26 cellular contexts compared by ENCODE assay signal in the genomic region with DNA sequence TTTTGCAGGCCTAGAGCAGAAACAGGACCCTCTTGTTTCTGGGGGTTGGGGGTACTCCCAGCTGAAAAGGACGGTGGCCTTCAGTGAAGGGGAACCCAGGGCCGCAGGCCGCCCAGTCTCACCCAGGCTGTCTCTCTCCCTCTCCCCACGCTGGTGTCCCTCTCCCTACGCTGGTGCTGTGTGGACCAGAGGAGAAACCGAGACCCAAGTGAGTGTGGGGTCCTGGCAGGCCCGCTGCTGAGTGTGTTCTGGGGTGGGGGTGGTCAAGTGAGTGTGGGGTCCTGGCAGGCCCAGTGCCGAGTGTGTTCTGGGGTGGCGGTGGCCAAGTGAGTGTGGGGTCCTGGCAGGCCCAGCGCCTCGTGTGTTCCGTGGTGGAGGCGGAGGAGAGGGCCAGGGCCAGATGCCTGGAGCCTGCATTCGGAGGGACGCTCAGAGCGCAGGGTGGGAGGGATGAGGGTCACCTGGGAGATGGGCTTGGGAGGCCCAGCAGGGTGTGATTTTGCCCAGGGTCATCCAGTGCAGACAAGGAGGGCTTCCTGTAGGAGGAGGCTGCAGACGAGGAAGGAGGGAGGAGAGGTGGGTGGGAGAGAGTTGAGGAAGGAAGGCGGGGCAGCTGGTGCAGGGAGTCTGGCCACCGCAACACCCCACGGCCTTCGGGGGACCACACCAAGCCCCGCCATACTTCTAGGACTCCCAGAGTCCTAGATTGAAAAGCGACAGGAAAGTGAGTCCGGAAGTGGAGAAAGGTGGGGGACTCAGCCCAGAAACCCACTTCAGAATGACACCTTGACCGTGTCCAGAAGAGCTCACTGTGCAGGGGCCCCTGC. TPM values are rescaled to one million over a fixed set of nuclear protein-coding genes. Genes with fewer than 3 reads are reported as not detected.
DNase-seq lines count a peak whose midpoint lies in the region; ATAC-seq and TF ChIP-seq lines count a peak whose summit lies in the region.
"Had no signal": no experiment of that assay in that cellular context is flagged by ENCODE, and none has a peak within 500 bp of the region (broad histone marks: within the 10 kb centered on the region; RNA-seq: fewer than 3 reads in every experiment).

No MANE protein-coding gene starts in this region.

- TF ChIP-seq CTCF in heart left ventricle (IDR thresholded peaks at IDR 0.05): no peak
- no peak for TF ChIP-seq CTCF in upper lobe of right lung (IDR thresholded peaks at IDR 0.05)

- peak; percentile 11 for DNase-seq in Right ventricle myocardium inferior (ENCODE audit: missing footprints)
- DNase-seq in left cardiac atrium: no peak
- DNase-seq in heart left ventricle: peak in 1 of 5 donors; percentile 25
- DNase-seq in myocyte (ENCODE audit: low read depth): peak; percentile 0
- peak; percentile 58 for DNase-seq in upper lobe of right lung
- DNase-seq in activated effector memory CD4-positive, alpha-beta T cell treated with anti-CD3 and anti-CD28 coated beads, Interleukin-2, amount 50 U/mL, for 16 hours: no peak
- no peak for DNase-seq in germinal center (ENCODE audit: low spot score)
- DNase-seq: activated CD4-positive, alpha-beta T cell treated with anti-CD3 and anti-CD28 coated beads, Interleukin-2, amount 10 ng/mL, durations not matched to agents 24 days and 14 days; activated naive CD8-positive, alpha-beta T cell treated with anti-CD3 and anti-CD28 coated beads, Interleukin-2, amount 50 U/mL, for 24 hours; EL; immature natural killer cell; NCI-H1417 treated with DMSO at 0.1 percent for 48 hours; PC-9; SJCRH30; stimulated activated CD4-positive, alpha-beta T cell treated with anti-CD3 and anti-CD28 coated beads, Interleukin-15, amount 100 ng/mL, for 24 hours had no signal

- H3K4me1 ChIP-seq in heart left ventricle (peaks cover 0 to 55% (median 23%) of the 10 kb centered on the region in 12 donors), upper lobe of right lung (no peaks in the 10 kb centered on the region)
- H3K4me1 ChIP-seq: upper lobe of left lung had no signal

- intact Hi-C loops in Right ventricle myocardium inferior (cut with DNase I): no loop called here
- intact Hi-C loops in left cardiac atrium (cut with DNase I): no loop called here
- intact Hi-C loops in heart left ventricle (cut with DNase I): loop anchor here in 3 of 10 donors (2.0 to 10.0 kb wide), 4 partner anchors 17 to 235 kb away; a partner anchor contains a TSS
- intact Hi-C loops in upper lobe of right lung (cut with DNase I): no loop called here

- H3K36me3 ChIP-seq in heart left ventricle: no peaks in the 10 kb centered on the region
- H3K36me3 ChIP-seq in upper lobe of right lung: no peaks in the 10 kb centered on the region
- H3K36me3 ChIP-seq: SJCRH30, upper lobe of left lung had no signal

- 85 to 87% (median 85%) methylated on average over 24 to 25 of the region's 25 CpGs for WGBS in heart left ventricle, 4 donors

- no peak for TF ChIP-seq POLR2A in heart left ventricle (IDR thresholded peaks at IDR 0.05)

- no peak for ATAC-seq in Right ventricle myocardium inferior
- no peak for ATAC-seq in left cardiac atrium
- ATAC-seq in heart left ventricle: no peak
- ATAC-seq in upper lobe of right lung: no peak
- no peak for ATAC-seq in HG03097 (IDR thresholded peaks at IDR 0.05; ENCODE audit: low FRiP score, unreplicated experiment)
- ATAC-seq: activated CD8-positive, alpha-beta memory T cell treated with anti-CD3 and anti-CD28 coated beads, Interleukin-2, amount 10 ng/mL, durations not matched to agents 7 days and 5 days; activated naive CD8-positive, alpha-beta T cell treated with anti-CD3 and anti-CD28 coated beads, Interleukin-2, amount 50 U/mL, for 24 hours had no signal

- H3K9me3 ChIP-seq in heart left ventricle (no peaks in the 10 kb centered on the region), upper lobe of right lung (no peaks in the 10 kb centered on the region)
- H3K9me3 ChIP-seq: SJCRH30, upper lobe of left lung had no signal

- H3K27me3 ChIP-seq in heart left ventricle (no peaks in the 10 kb centered on the region), upper lobe of right lung (no peaks in the 10 kb centered on the region)
- H3K27me3 ChIP-seq: upper lobe of left lung had no signal

- H3K4me3 ChIP-seq in heart left ventricle: no peak overlapping the region
- H3K4me3 ChIP-seq in upper lobe of right lung: no peak overlapping the region
- H3K4me3 ChIP-seq: coronary artery, PC-9, SJCRH30, upper lobe of left lung had no signal

- H3K27ac ChIP-seq in heart left ventricle (peak overlapping the region in 7 of 12 donors; percentile 14 to 87 (median 52)), upper lobe of right lung (no peak overlapping the region)
- H3K27ac ChIP-seq: HL-60, PC-9, SJCRH30, upper lobe of left lung had no signal

RNA-seq across cellular contexts. Expression of a gene that starts 10.3 kb away (rescaled TPM):
- total RNA-seq in Right ventricle myocardium inferior (36.3 TPM), left cardiac atrium (10 to 100 TPM; 11.7 to 28.5 TPM), heart left ventricle (10 to 100 TPM; 17.1 to 84.5 (median 49.0) TPM), myocyte (1,570 and 2,000 TPM in 2 replicates), upper lobe of right lung (0.43 TPM)
- polyA plus RNA-seq in heart left ventricle: 10 to 100 TPM; 40.8 to 45.5 TPM
- 496 TPM for polyA plus RNA-seq in myocyte (2012)
- total RNA-seq: lung microvascular endothelial cell, MCF 10A, NCI-H460, PC-9 had no signal
- polyA plus RNA-seq: BJ, immature natural killer cell had no signal

RNA-seq across cellular contexts. Expression of a gene that starts 17.3 kb away (rescaled TPM):
- total RNA-seq in Right ventricle myocardium inferior: 107 TPM
- 10 to 100 TPM; 42.8 to 77.1 TPM for total RNA-seq in left cardiac atrium
- total RNA-seq in heart left ventricle: 100 to 1,000 TPM in 2 of 9 donors, 10 to 100 TPM in 7; 44.0 to 183 (median 76.1) TPM
- 100 to 1,000 TPM; 141 to 183 TPM for polyA plus RNA-seq in heart left ventricle
- 95.2 and 101 TPM in 2 replicates for total RNA-seq in myocyte
- polyA plus RNA-seq in myocyte (2012): 76.2 TPM
- 58.6 TPM for total RNA-seq in upper lobe of right lung

RNA-seq across cellular contexts. Expression of a gene that starts 38.1 kb away (rescaled TPM):
- total RNA-seq in Right ventricle myocardium inferior (5.0 TPM), left cardiac atrium (under 1 TPM; 0.10 to 0.50 TPM), heart left ventricle (1 to 10 TPM in 8 of 9 donors, under 1 TPM in 1; 0.81 to 5.1 (median 2.4) TPM), myocyte (1.4 and 3.9 TPM in 2 replicates), upper lobe of right lung (not detected)
- 1 to 10 TPM in 1 of 2 donors, under 1 TPM in 1; 0.08 to 4.6 TPM for polyA plus RNA-seq in heart left ventricle
- polyA plus RNA-seq in myocyte (2012): 5.2 TPM
- total RNA-seq: activated CD4-positive, alpha-beta T cell treated with anti-CD3 and anti-CD28 coated beads, Interleukin-2, amount 10 ng/mL, durations not matched to agents 24 days and 14 days; activated CD8-positive, alpha-beta memory T cell treated with anti-CD3 and anti-CD28 coated beads, Interleukin-2, amount 10 ng/mL, durations not matched to agents 7 days and 5 days; lung microvascular endothelial cell; MCF 10A; NCI-H460; omental fat pad; PC-9; sciatic nerve; upper lobe of left lung had no signal
- polyA plus RNA-seq: BJ had no signal

Comparison
In these comparisons a context has a peak if more than half of its experiments do, and no peak if none do; other contexts are left out.
1. DNase-seq: peak in Right ventricle myocardium inferior (single experiment), myocyte (single experiment) and upper lobe of right lung (single experiment); none in left cardiac atrium (single experiment), activated effector memory CD4-positive, alpha-beta T cell treated with anti-CD3 and anti-CD28 coated beads, Interleukin-2, amount 50 U/mL, for 16 hours (single experiment) and germinal center (single experiment).
2. RNA of a gene that starts 10.3 kb away (total RNA-seq): 1,570 to 2,000 TPM in myocyte; 17.1 to 84.5 TPM in heart left ventricle, 36.3 TPM in Right ventricle myocardium inferior (single experiment), 11.7 to 28.5 TPM in left cardiac atrium and 0.43 TPM in upper lobe of right lung (single experiment); every median in the first group is over 10 times any median in the second.